1 cellular context compared by ENCODE assay signal in genomic region chr10:101031128-101031795, GRCh38.
TF ChIP-seq lines count a peak whose summit lies in the region.

TSS of gene PDZD7 (minus strand) at chr10:101031129. CDS start at chr10:101030219, 910 bp downstream.
TSS of gene SFXN3 (plus strand) at chr10:101031234. CDS start at chr10:101034695, 3,461 bp downstream.

TF ChIP-seq in Ishikawa, 13 proteins besides CTCF, POLR2A, EP300 and RAD21 (continued from another document):
- TF ChIP-seq, protein P1, sequence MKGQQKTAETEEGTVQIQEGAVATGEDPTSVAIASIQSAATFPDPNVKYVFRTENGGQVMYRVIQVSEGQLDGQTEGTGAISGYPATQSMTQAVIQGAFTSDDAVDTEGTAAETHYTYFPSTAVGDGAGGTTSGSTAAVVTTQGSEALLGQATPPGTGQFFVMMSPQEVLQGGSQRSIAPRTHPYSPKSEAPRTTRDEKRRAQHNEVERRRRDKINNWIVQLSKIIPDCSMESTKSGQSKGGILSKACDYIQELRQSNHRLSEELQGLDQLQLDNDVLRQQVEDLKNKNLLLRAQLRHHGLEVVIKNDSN (IDR thresholded peaks at IDR 0.05) = no peak
- TF ChIP-seq TEAD4 (IDR thresholded peaks at IDR 0.05) = peak; percentile 38; the same call in 1 of the 2 replicates
- TF ChIP-seq TAF1 (IDR thresholded peaks at IDR 0.05; ENCODE audit: low read depth) = 0 out of 2 replicates have a peak, but pooled peaks have one; percentile 30
- TF ChIP-seq CREB1 (IDR thresholded peaks at IDR 0.05; ENCODE audit: low read depth) = no peak
- TF ChIP-seq CEBPB (IDR thresholded peaks at IDR 0.05) = no peak
